ENCODE assay signal across 8 cellular contexts in genomic region chr7:47088329-47089067, GRCh38.
DNase-seq lines count a peak whose midpoint lies in the region; ATAC-seq, FAIRE-seq and TF ChIP-seq lines count a peak whose summit lies in the region.

No MANE protein-coding gene starts in this region.

- H3K9me3 ChIP-seq in SK-N-MC (ENCODE audit: low read depth, low read length) (no peaks in the 10 kb centered on the region), endothelial cell of umbilical vein (replicated peaks; ENCODE audit: control insufficient read depth, insufficient read depth, low read length) (no peaks in the 10 kb centered on the region)

- peak; percentile 71 for FAIRE-seq in endothelial cell of umbilical vein (lab: Jason Lieb, UNC)

- CTCF ChIA-PET in endothelial cell of umbilical vein (lab: Charles Lee), result interaction anchor here (0.6 to 8.2 kb wide), 14 partner anchors 9 to 1425 kb away, joined by 3 to 65 read pairs (median 3); partner anchors contain the start of gene IGFBP3

- no peaks in the 10 kb centered on the region for H3K27me3 ChIP-seq in endothelial cell of umbilical vein (ENCODE audit: control insufficient read depth in 2 of 2, insufficient read depth in 2 of 2, low read length in 2 of 2)

- peak; percentile 74 to 75 for TF ChIP-seq CTCF in endothelial cell of umbilical vein (IDR thresholded peaks at IDR 0.05; ENCODE audit: extremely low read depth in 1 of 2, insufficient read depth in 1 of 2, low read depth in 1 of 2, low read length in 2 of 2)

- DNase-seq in NCI-H2227 (lab: John Stamatoyannopoulos, UW; ENCODE audit: unreplicated experiment) (peak; percentile 1), NCI-H2227 treated with DMSO at 0.1 percent for 48 hours (lab: John Stamatoyannopoulos, UW) (no peak), HuH-7.5 (ENCODE audit: low spot score) (peak; percentile 45), SK-N-MC (ENCODE audit: low read depth, low spot score) (peak; percentile 16), endothelial cell of umbilical vein (ENCODE audit: low read depth, low spot score) (peak; percentile 65), midbrain (lab: John Stamatoyannopoulos, UW) (peak; percentile 45)

- H3K4me1 ChIP-seq in endothelial cell of umbilical vein (ENCODE audit: control insufficient read depth, extremely low read depth, insufficient read depth, low read length), result no peaks in the 10 kb centered on the region

- H3K9ac ChIP-seq in SK-N-MC (ENCODE audit: insufficient read length), result no peak overlapping the region
- no peak overlapping the region for H3K9ac ChIP-seq in endothelial cell of umbilical vein (replicated peaks; ENCODE audit: extremely low read depth, insufficient read depth, low read length)

- no peak overlapping the region for H2AFZ ChIP-seq in endothelial cell of umbilical vein (ENCODE audit: low read depth, low read length)

- no peak for TF ChIP-seq POLR2A in endothelial cell of umbilical vein (IDR thresholded peaks at IDR 0.05; ENCODE audit: low read depth, low read length)

- H3K36me3 ChIP-seq in SK-N-MC (ENCODE audit: insufficient read depth, low read length) (no peaks in the 10 kb centered on the region), endothelial cell of umbilical vein (ENCODE audit: control insufficient read depth in 2 of 2, extremely low read depth in 1 of 2, insufficient read depth in 2 of 2, low read length in 2 of 2) (no peaks in the 10 kb centered on the region)

- H4K20me1 ChIP-seq in endothelial cell of umbilical vein (replicated peaks; ENCODE audit: control insufficient read depth, extremely low read depth, insufficient read depth, low read length), result no peaks in the 10 kb centered on the region

- no peaks in the 10 kb centered on the region for H3K79me2 ChIP-seq in endothelial cell of umbilical vein (ENCODE audit: control insufficient read depth, insufficient read depth, low read length)

- H3K4me3 ChIP-seq in SK-N-MC, result no peak overlapping the region
- no peak overlapping the region for H3K4me3 ChIP-seq in endothelial cell of umbilical vein (replicated peaks in 1 of 3; ENCODE audit: insufficient read depth in 1 of 3, low read depth in 1 of 3, low read length in 3 of 3)

- intact Hi-C loops in endothelial cell of umbilical vein (cut with micrococcal nuclease), result loop anchor here (1.0 to 10.0 kb wide), 8 partner anchors 116 to 1166 kb away; no protein-coding TSS in a partner anchor

- no peaks in the 10 kb centered on the region for H3K9me1 ChIP-seq in endothelial cell of umbilical vein (replicated peaks; ENCODE audit: control insufficient read depth, extremely low read depth, insufficient read depth, low read length)

- dilution Hi-C loops in endothelial cell of umbilical vein (cut with MboI; ENCODE audit: extremely low pct_ligation_motif_present, low sequenced_read_pairs), result no loop called here

- BruUV-seq in endothelial cell of umbilical vein (replicated peaks; lab: Mats Ljungman, UMichigan), result no TSS peak

- POLR2A ChIA-PET in endothelial cell of umbilical vein (lab: Charles Lee), result no interaction called here

- H3K4me2 ChIP-seq in endothelial cell of umbilical vein (ENCODE audit: insufficient read depth, low read length), result no peak overlapping the region

- ATAC-seq in GM19468 (IDR thresholded peaks at IDR 0.05; ENCODE audit: extremely low read depth, unreplicated experiment), result peak; percentile 65
- ATAC-seq in activated CD4-positive, CD25-positive, alpha-beta regulatory T cell treated with anti-CD3 and anti-CD28 coated beads, Interleukin-2, amount 50 U/mL, for 24 hours, result no peak

- H3K27ac ChIP-seq in SK-N-MC (no peak overlapping the region), endothelial cell of umbilical vein (ENCODE audit: insufficient read depth, low read depth, low read length) (no peak overlapping the region)

TF ChIP-seq in endothelial cell of umbilical vein, 7 proteins besides CTCF, POLR2A, EP300 and RAD21:
- no peak for TF ChIP-seq MYC (IDR thresholded peaks at IDR 0.05; ENCODE audit: low read depth, low read length)
- TF ChIP-seq GATA2 (IDR thresholded peaks at IDR 0.05; ENCODE audit: insufficient read depth, insufficient read length, low read depth, low read length), result no peak
- TF ChIP-seq JUN (IDR thresholded peaks at IDR 0.05; ENCODE audit: borderline replicate concordance, insufficient read depth, insufficient read length, low read depth), result no peak
- TF ChIP-seq EZH2 (IDR thresholded peaks at IDR 0.05; ENCODE audit: borderline replicate concordance, low read depth, low read length, severe bottlenecking), result no peak
- no peak for TF ChIP-seq FOS (IDR thresholded peaks at IDR 0.05; ENCODE audit: borderline replicate concordance, insufficient read depth, low read length)
- no peak for TF ChIP-seq POLR2AphosphoS5 (IDR thresholded peaks at IDR 0.05; ENCODE audit: insufficient read depth, low read depth, low read length)
- TF ChIP-seq MAX (IDR thresholded peaks at IDR 0.05; ENCODE audit: insufficient read depth, insufficient read length), result no peak
TF ChIP-seq in endothelial cell of umbilical vein: peak in this region for 0.
